Comparison of ENCODE assay signal across 1 cellular context in genomic region chr11:14520086-14520901, GRCh38.
TF ChIP-seq lines count a peak whose summit lies in the region.

PSMA1 (minus strand) TSS chr11:14520386; CDS start chr11:14520299, 87 bp downstream.

TF ChIP-seq in K562, 482 proteins besides CTCF, POLR2A, EP300 and RAD21 (continued from another document and continues in another):
- TF ChIP-seq RNF219 (CRISPR knock-in tag; IDR thresholded peaks at IDR 0.05) (no peak), SRSF7 (optimal IDR thresholded peaks at IDR 0.05; ENCODE audit: low read depth, low read length) (no peak), ZBTB12 (CRISPR knock-in tag; IDR thresholded peaks at IDR 0.05) (peak; percentile 14; the same call in 1 of the 2 replicates), PHTF2 (CRISPR knock-in tag; IDR thresholded peaks at IDR 0.05) (no peak), ETV6 (IDR thresholded peaks at IDR 0.05; ENCODE audit: borderline replicate concordance in 1 of 2, low read depth in 2 of 2, low read length in 1 of 2) (no peak), ETV6 (CRISPR knock-in tag; IDR thresholded peaks at IDR 0.05; ENCODE audit: borderline replicate concordance) (no peak), CAMTA2 (CRISPR knock-in tag; conservative IDR thresholded peaks at IDR 0.05) (no peak; the same call in 1 of the 2 replicates), KLF6 (CRISPR knock-in tag; IDR thresholded peaks at IDR 0.05; ENCODE audit: borderline replicate concordance) (no peak), NCOA2 (IDR thresholded peaks at IDR 0.05; ENCODE audit: partially characterized antibody in 2 of 2) (no peak), EWSR1 (IDR thresholded peaks at IDR 0.05; ENCODE audit: borderline replicate concordance, low read depth, partially characterized antibody) (no peak), ZNF57 (CRISPR knock-in tag; IDR thresholded peaks at IDR 0.05) (no peak), ZNF224 (CRISPR knock-in tag; IDR thresholded peaks at IDR 0.05) (no peak), ZNF398 (CRISPR knock-in tag; IDR thresholded peaks at IDR 0.05) (no peak), FOXA1 (IDR thresholded peaks at IDR 0.05; ENCODE audit: borderline replicate concordance) (no peak), ZBTB9 (CRISPR knock-in tag; IDR thresholded peaks at IDR 0.05) (peak; percentile 71; the same call in 1 of the 2 replicates), ZNF165 (CRISPR knock-in tag; IDR thresholded peaks at IDR 0.05; ENCODE audit: borderline replicate concordance) (no peak), CEBPZ (IDR thresholded peaks at IDR 0.05; ENCODE audit: borderline replicate concordance, low read depth, low read length) (peak; percentile 59; the same call in 1 of the 2 replicates), ZBTB8A (IDR thresholded peaks at IDR 0.05; ENCODE audit: partially characterized antibody) (no peak), CBX2 (IDR thresholded peaks at IDR 0.05; ENCODE audit: insufficient read depth, low read length, poor library complexity, severe bottlenecking) (no peak), CREB5 (CRISPR knock-in tag; IDR thresholded peaks at IDR 0.05) (no peak), EGR1 (conservative IDR thresholded peaks at IDR 0.05) (peak; percentile 40; the same call in 1 of the 2 replicates), UBTF (IDR thresholded peaks at IDR 0.05; ENCODE audit: borderline replicate concordance in 1 of 2, low read depth in 2 of 2, low read length in 2 of 2) (peak; percentile 97 to 99), DACH1 (IDR thresholded peaks at IDR 0.05; ENCODE audit: partially characterized antibody) (peak; percentile 41), NCOA1 (IDR thresholded peaks at IDR 0.05; ENCODE audit: low read depth) (0 out of 2 replicates have a peak, but pooled peaks have one; percentile 71), MCM5 (IDR thresholded peaks at IDR 0.05; ENCODE audit: low read depth) (no peak), SLC30A9 (CRISPR knock-in tag; IDR thresholded peaks at IDR 0.05) (no peak), TEAD1 (CRISPR knock-in tag; IDR thresholded peaks at IDR 0.05) (no peak; a peak in 2 of 4 replicates), NR4A1 (CRISPR knock-in tag; IDR thresholded peaks at IDR 0.05) (no peak), NR4A1 (tag; IDR thresholded peaks at IDR 0.05) (no peak), PBX2 (CRISPR knock-in tag; IDR thresholded peaks at IDR 0.05; ENCODE audit: low read depth) (no peak), PBX2 (tag; conservative IDR thresholded peaks at IDR 0.05; ENCODE audit: low read depth) (no peak), ZNF586 (CRISPR knock-in tag; conservative IDR thresholded peaks at IDR 0.05) (no peak), SRSF9 (IDR thresholded peaks at IDR 0.05; ENCODE audit: borderline replicate concordance, low read depth, low read length) (no peak), TRIM25 (IDR thresholded peaks at IDR 0.05; ENCODE audit: borderline replicate concordance) (no peak), JUN (IDR thresholded peaks at IDR 0.05; ENCODE audit: borderline replicate concordance, low read depth, low read length) (peak; percentile 10; the same call in 1 of the 2 replicates), JUN (CRISPR knock-in tag; IDR thresholded peaks at IDR 0.05; ENCODE audit: borderline replicate concordance) (no peak), ZNF717 (CRISPR knock-in tag; IDR thresholded peaks at IDR 0.05) (no peak), HMGXB4 (CRISPR knock-in tag; IDR thresholded peaks at IDR 0.05) (0 out of 2 replicates have a peak, but pooled peaks have one; percentile 74), ZNF140 (CRISPR knock-in tag; IDR thresholded peaks at IDR 0.05) (no peak), ZNF12 (CRISPR knock-in tag; IDR thresholded peaks at IDR 0.05) (peak; percentile 79; the same call in 1 of the 2 replicates), ZNF668 (CRISPR knock-in tag; IDR thresholded peaks at IDR 0.05) (no peak)
